16 cellular contexts compared by ENCODE assay signal in genomic region chr7:2372724-2373123, GRCh38.
"Had no signal": no experiment of that assay in that cellular context is flagged by ENCODE, and none has a peak within 500 bp of the region (broad histone marks: within the 10 kb centered on the region; RNA-seq: fewer than 3 reads in every experiment).

No MANE protein-coding gene starts in this region.

- H3K4me3 Mint-ChIP-seq: activated CD4-positive, alpha-beta T cell treated with anti-CD3 and anti-CD28 coated beads for 36 hours; nephron; T-helper 2 cell treated with Interferon-gamma antibody and Interleukin-4, amounts not matched to agents 5 μg/mL and 100 μg/mL, for 36 hours; WTC11 had no signal

- ATAC-seq: activated CD4-positive, alpha-beta T cell treated with anti-CD3 and anti-CD28 coated beads for 36 hours had no signal

- H3K27ac ChIP-seq: adrenal gland, tibial artery had no signal

- H3K9me3 Mint-ChIP-seq: nephron; T-helper 2 cell treated with Interferon-gamma antibody and Interleukin-4, amounts not matched to agents 5 μg/mL and 100 μg/mL, for 36 hours; WTC11 had no signal

- DNase-seq: activated CD4-positive, alpha-beta T cell treated with anti-CD3 and anti-CD28 coated beads for 36 hours; activated CD4-positive, alpha-beta T cell treated with anti-CD3 and anti-CD28 coated beads, Interleukin-2, amount 50 U/mL, for 48 hours; activated naive CD4-positive, alpha-beta T cell treated with Interleukin-2 at 50 U/mL for 16 hours; adrenal gland; effector CD4-positive, alpha-beta T cell; hippocampal formation; left cardiac atrium; occipital lobe; stimulated activated CD4-positive, alpha-beta T cell treated with anti-CD3 and anti-CD28 coated beads, Interleukin-12 subunit alpha, Interleukin-12 subunit beta, amount 100 ng/mL, for 4 hours; stimulated activated CD4-positive, alpha-beta T cell treated with anti-CD3 and anti-CD28 coated beads, Interleukin-1b, Interleukin-23, amount 100 ng/mL, for 48 hours; stimulated activated CD8-positive, alpha-beta memory T cell treated with anti-CD3 and anti-CD28 coated beads, Interleukin-4, amount 100 ng/mL, for 48 hours; stimulated activated naive CD4-positive, alpha-beta T cell treated with Interleukin-2 at 50 U/mL for 16 hours; tibial artery had no signal

- H3K4me1 ChIP-seq: tibial artery had no signal

- H3K4me3 ChIP-seq: adrenal gland, tibial artery had no signal

- H3K9me3 ChIP-seq: adrenal gland, tibial artery had no signal

- H3K4me1 Mint-ChIP-seq: nephron, WTC11 had no signal

- H3K27ac Mint-ChIP-seq: activated CD4-positive, alpha-beta T cell treated with anti-CD3 and anti-CD28 coated beads for 36 hours; nephron; T-helper 2 cell treated with Interferon-gamma antibody and Interleukin-4, amounts not matched to agents 5 μg/mL and 100 μg/mL, for 36 hours had no signal

- H3K27me3 Mint-ChIP-seq: activated CD4-positive, alpha-beta T cell treated with anti-CD3 and anti-CD28 coated beads for 36 hours had no signal

- H3K27me3 ChIP-seq: adrenal gland, tibial artery had no signal
